Comparison of ENCODE assay signal across 8 cellular contexts in the genomic region with DNA sequence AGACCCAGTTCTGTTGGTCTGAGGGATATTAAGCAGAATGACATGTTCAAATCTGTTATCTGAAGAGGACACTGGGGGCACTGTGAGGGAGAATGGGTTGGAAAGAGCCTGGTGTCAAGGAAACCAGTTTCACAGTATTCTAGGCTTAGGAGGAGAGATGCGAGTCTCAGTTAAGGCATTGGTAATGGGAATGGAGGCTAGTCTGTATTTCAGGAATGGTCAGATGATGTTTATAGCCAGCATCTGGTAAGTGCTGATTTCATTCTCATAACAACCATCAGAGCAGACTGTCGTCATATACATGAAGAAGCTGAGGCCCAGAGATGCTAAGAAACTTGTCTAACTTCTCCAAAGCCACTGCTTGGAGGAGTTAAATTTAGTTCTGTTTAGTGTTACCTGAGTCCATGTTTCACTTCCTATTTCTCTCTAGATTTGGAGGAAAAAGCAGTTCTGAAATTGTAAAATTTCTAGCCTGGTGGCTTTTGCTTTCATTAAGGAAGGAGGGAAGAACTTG.
DNase-seq lines count a peak whose midpoint lies in the region; TF ChIP-seq lines count a peak whose summit lies in the region.

No MANE protein-coding gene starts in this region.

- peak overlapping the region; percentile 45 for H3K4me3 Mint-ChIP-seq in activated naive CD4-positive, alpha-beta T cell treated with anti-CD3 and anti-CD28 coated beads, Interleukin-2, amount 10 ng/mL, durations not matched to agents 7 days and 5 days

- TF ChIP-seq CTCF in OCI-LY3 (IDR thresholded peaks at IDR 0.05; ENCODE audit: low read depth, low read length), result no peak
- TF ChIP-seq CTCF in epithelial cell of proximal tubule (conservative IDR thresholded peaks at IDR 0.05; ENCODE audit: low read depth, low read length), result peak; percentile 15
- no peak for TF ChIP-seq CTCF in transverse colon (IDR thresholded peaks at IDR 0.05)

- H4K20me1 ChIP-seq in OCI-LY3 (ENCODE audit: insufficient read depth, low read length), result peaks cover 24% of the 10 kb centered on the region

- H3K36me3 ChIP-seq in OCI-LY3 (replicated peaks; ENCODE audit: low read depth, low read length) (no peaks in the 10 kb centered on the region), transverse colon (no peaks in the 10 kb centered on the region)

- 63 to 85% methylated on average over 2 of the region's 2 CpGs for WGBS in transverse colon (ENCODE audit: low coverage in 1 of 2), 2 donors

- peaks cover 42% of the 10 kb centered on the region for H3K4me1 Mint-ChIP-seq in activated naive CD4-positive, alpha-beta T cell treated with anti-CD3 and anti-CD28 coated beads, Interleukin-2, amount 10 ng/mL, durations not matched to agents 7 days and 5 days

- no peak overlapping the region for H3K9ac ChIP-seq in OCI-LY3 (ENCODE audit: low read length)

- no peak for TF ChIP-seq POLR2A in transverse colon (IDR thresholded peaks at IDR 0.05)

- H2AFZ ChIP-seq in OCI-LY3 (ENCODE audit: low read depth, low read length), result no peak overlapping the region

- no peaks in the 10 kb centered on the region for H3K9me3 Mint-ChIP-seq in activated naive CD4-positive, alpha-beta T cell treated with anti-CD3 and anti-CD28 coated beads, Interleukin-2, amount 10 ng/mL, durations not matched to agents 7 days and 5 days

- H3K4me1 ChIP-seq in OCI-LY3 (ENCODE audit: low read length) (peaks cover 28% of the 10 kb centered on the region), transverse colon (peaks cover 7 to 37% (median 18%) of the 10 kb centered on the region in 4 donors)

- H3K27me3 Mint-ChIP-seq in activated naive CD4-positive, alpha-beta T cell treated with anti-CD3 and anti-CD28 coated beads, Interleukin-2, amount 10 ng/mL, durations not matched to agents 7 days and 5 days, result no peaks in the 10 kb centered on the region

- in situ Hi-C loops in transverse colon (cut with MboI; ENCODE audit: low pct_ligation_motif_present in 1 of 4, low pct_unique_long_range_greater_than_20kb in 1 of 4, low sequenced_read_pairs in 3 of 4), result loop anchor here in 1 of 4 donors (25.0 kb wide), 1 partner anchor 332 kb away; no protein-coding TSS in a partner anchor

- no peak for TF ChIP-seq EP300 in transverse colon (IDR thresholded peaks at IDR 0.05; ENCODE audit: low read depth)

- H3K4me3 ChIP-seq in OCI-LY3 (ENCODE audit: low read length) (peak overlapping the region; percentile 68), epithelial cell of proximal tubule (ENCODE audit: low read depth, low read length) (no peak overlapping the region), transverse colon (no peak overlapping the region)

- H3K36me3 Mint-ChIP-seq in activated naive CD4-positive, alpha-beta T cell treated with anti-CD3 and anti-CD28 coated beads, Interleukin-2, amount 10 ng/mL, durations not matched to agents 7 days and 5 days, result no peaks in the 10 kb centered on the region

- H3K27ac ChIP-seq in OCI-LY3 (ENCODE audit: low read length) (peak overlapping the region; percentile 31; the same call in 1 of the 2 replicates), transverse colon (peak overlapping the region; percentile 98 to 100 (median 100))

- CTCF ChIA-PET in activated naive CD4-positive, alpha-beta T cell treated with anti-CD3 and anti-CD28 coated beads, Interleukin-2, amount 10 ng/mL, durations not matched to agents 7 days and 5 days (lab: Charles Lee), result interaction anchor here (0.7 to 1.9 kb wide), 4 partner anchors 19 to 239 kb away, joined by 3 to 4 read pairs (median 3); no protein-coding TSS in a partner anchor

- peak overlapping the region; percentile 44 for H3K27ac Mint-ChIP-seq in activated naive CD4-positive, alpha-beta T cell treated with anti-CD3 and anti-CD28 coated beads, Interleukin-2, amount 10 ng/mL, durations not matched to agents 7 days and 5 days

- H3K27me3 ChIP-seq in OCI-LY3 (ENCODE audit: low read depth, low read length), result no peaks in the 10 kb centered on the region
- H3K27me3 ChIP-seq in transverse colon, result no peaks in the 10 kb centered on the region

- H3K9me3 ChIP-seq in OCI-LY3 (ENCODE audit: insufficient read depth, low read length) (no peaks in the 10 kb centered on the region), transverse colon (no peaks in the 10 kb centered on the region)

- H3K4me2 ChIP-seq in OCI-LY3 (ENCODE audit: low read length), result peak overlapping the region; percentile 81

- intact Hi-C loops in transverse colon (cut with DNase I; ENCODE audit: low total_unique reads), result no loop called here

- no peak for DNase-seq in activated naive CD4-positive, alpha-beta T cell treated with anti-CD3 and anti-CD28 coated beads, Interleukin-2, amount 10 ng/mL, durations not matched to agents 7 days and 5 days
- no peak for DNase-seq in activated naive CD4-positive, alpha-beta T cell treated with Interleukin-2 at 50 U/mL for 16 hours
- DNase-seq in epithelial cell of proximal tubule (ENCODE audit: low read depth) (no peak), transverse colon (no peak), NCI-H187 treated with DMSO at 0.1 percent for 48 hours (lab: John Stamatoyannopoulos, UW) (no peak), GM03348 (ENCODE audit: low spot score) (no peak), SHP77 (lab: John Stamatoyannopoulos, UW) (no peak)

- peaks cover 43% of the 10 kb centered on the region for H3K79me2 ChIP-seq in OCI-LY3 (ENCODE audit: low read length)
